Comparison of ENCODE assay signal across 8 cellular contexts in the genomic region with DNA sequence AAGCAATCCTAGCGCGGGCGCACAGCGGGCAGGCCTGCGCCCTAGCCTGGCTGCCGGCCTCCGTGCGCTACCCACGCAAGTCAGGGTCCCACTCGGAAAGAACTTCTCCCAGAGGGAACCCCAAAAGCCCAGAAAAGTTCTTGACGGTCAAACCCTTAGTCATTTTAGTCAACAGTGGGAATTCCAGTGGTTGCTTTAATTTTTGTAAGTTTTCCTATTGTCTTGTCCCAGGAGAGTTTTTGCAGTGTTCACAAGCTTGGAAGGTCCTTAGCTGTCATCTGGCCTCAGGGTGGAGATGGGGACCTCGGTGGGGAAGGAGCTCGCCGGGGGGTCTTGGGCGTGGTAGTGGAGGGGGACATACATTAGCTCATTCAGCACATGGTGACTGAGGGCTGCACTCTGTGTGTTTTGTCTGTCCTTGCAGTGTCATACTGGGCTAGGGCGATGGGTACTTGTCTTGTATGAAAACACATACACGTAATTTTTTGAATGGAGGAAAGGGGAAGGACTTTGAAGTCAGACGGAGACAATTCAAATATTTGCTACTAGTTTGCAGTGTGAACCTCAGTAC. TPM values are rescaled to one million over a fixed set of nuclear protein-coding genes. Genes with fewer than 3 reads are reported as not detected.
A peak's percentile ranks its signal among the peaks of the same experiment; 100 is the strongest.
DNase-seq lines count a peak whose midpoint lies in the region; ATAC-seq, FAIRE-seq and TF ChIP-seq lines count a peak whose summit lies in the region.

No MANE protein-coding gene starts in this region.

- in situ Hi-C loops in HepG2 (cut with HindIII; ENCODE audit: extremely low pct_ligation_motif_present, low pct_unique_long_range_greater_than_20kb), result no loop called here
- in situ Hi-C loops in transverse colon (cut with MboI; ENCODE audit: low pct_ligation_motif_present in 1 of 4, low pct_unique_long_range_greater_than_20kb in 1 of 4, low sequenced_read_pairs in 3 of 4), result no loop called here

- BruUV-seq in HepG2 (replicated peaks; lab: Mats Ljungman, UMichigan), result no TSS peak

- DNase-seq in AML-193 (lab: John Stamatoyannopoulos, UW) (peak; percentile 4 to 38), LHCN-M2 (ENCODE audit: low read depth) (peak; percentile 11), HepG2 (ENCODE audit: low spot score) (no peak), transverse colon (no peak), epidermal melanocyte (ENCODE audit: insufficient read length, low spot score) (no peak)

- H3K27me3 ChIP-seq in HepG2 (ENCODE audit: control insufficient read depth in 1 of 2, insufficient read depth in 2 of 2, low read length in 2 of 2), result peaks cover 0 to 7% of the 10 kb centered on the region in 2 experiments; a peak in 1 of 5 replicates
- H3K27me3 ChIP-seq in transverse colon, result no peaks in the 10 kb centered on the region

- no peak overlapping the region for H3K27ac ChIP-seq in HepG2 (ENCODE audit: extremely low read length, insufficient read depth, low read length)
- H3K27ac ChIP-seq in transverse colon, result peak overlapping the region; percentile 79 to 93 (median 86)

- no peaks in the 10 kb centered on the region for H3K27me3 Mint-ChIP-seq in brain

- no peaks in the 10 kb centered on the region for H3K36me3 Mint-ChIP-seq in brain

- intact Hi-C loops in HepG2 (cut with micrococcal nuclease; ENCODE audit: unreplicated experiment), result no loop called here
- intact Hi-C loops in transverse colon (cut with DNase I; ENCODE audit: low total_unique reads), result no loop called here

- CTCF ChIA-PET in HepG2 (lab: Yijun Ruan, JAX; ENCODE audit: low intra/inter-chr PET ratio, low total read pairs), result no interaction called here

- H3K4me1 ChIP-seq in HepG2 (ENCODE audit: insufficient read depth, low read length) (peaks cover 19% of the 10 kb centered on the region), transverse colon (peaks cover 5 to 19% (median 7%) of the 10 kb centered on the region in 4 donors)

- H3K4me3 ChIP-seq in HepG2 (replicated peaks in 1 of 3; ENCODE audit: insufficient read depth in 1 of 3, low read depth in 2 of 3, low read length in 3 of 3) (peak overlapping the region; percentile 50 to 59 (median 55); a peak in 5 of 6 replicates), transverse colon (peak overlapping the region; percentile 82 to 93 (median 89))

- ATAC-seq in GM18498 (IDR thresholded peaks at IDR 0.05; ENCODE audit: unreplicated experiment) (peak; percentile 22), HepG2 (peak; percentile 57), GM18870 (IDR thresholded peaks at IDR 0.05; ENCODE audit: unreplicated experiment) (no peak)

- peak overlapping the region; percentile 33; the same call in 1 of the 2 replicates for H3K9ac ChIP-seq in HepG2 (ENCODE audit: insufficient read depth, low read depth, low read length)

- FAIRE-seq in HepG2 (lab: Jason Lieb, UNC), result no peak

- no peak for TF ChIP-seq CTCF in brain (conservative IDR thresholded peaks at IDR 0.05)
- TF ChIP-seq CTCF in HepG2 (CRISPR knock-in tag; IDR thresholded peaks at IDR 0.05), result no peak
- no peak for TF ChIP-seq CTCF in transverse colon (IDR thresholded peaks at IDR 0.05)

- H3K79me2 ChIP-seq in HepG2 (ENCODE audit: insufficient read depth, low read length), result no peaks in the 10 kb centered on the region

- no peak overlapping the region for H2AFZ ChIP-seq in HepG2 (ENCODE audit: low read length)

- no peaks in the 10 kb centered on the region for H3K36me3 ChIP-seq in HepG2 (replicated peaks in 1 of 2; ENCODE audit: control insufficient read depth in 1 of 2, insufficient read depth in 2 of 2, low read length in 2 of 2)
- H3K36me3 ChIP-seq in transverse colon, result no peaks in the 10 kb centered on the region

- TF ChIP-seq POLR2A in HepG2 (IDR thresholded peaks at IDR 0.05; ENCODE audit: insufficient read depth in 1 of 2, low read depth in 2 of 2, low read length in 2 of 2) (no peak), transverse colon (IDR thresholded peaks at IDR 0.05) (no peak)

- TF ChIP-seq RAD21 in HepG2 (CRISPR knock-in tag; IDR thresholded peaks at IDR 0.05), result no peak

- peak overlapping the region; percentile 26 to 81 (median 66) for H3K27ac Mint-ChIP-seq in brain

- peak overlapping the region; percentile 63 for H3K4me2 ChIP-seq in HepG2 (ENCODE audit: low read depth, low read length)

- TF ChIP-seq EP300 in HepG2 (IDR thresholded peaks at IDR 0.05; ENCODE audit: low read depth in 2 of 2, low read length in 2 of 2) (no peak), HepG2 (CRISPR knock-in tag; IDR thresholded peaks at IDR 0.05; ENCODE audit: borderline replicate concordance) (no peak), transverse colon (IDR thresholded peaks at IDR 0.05; ENCODE audit: low read depth) (no peak)

- H4K20me1 ChIP-seq in HepG2 (ENCODE audit: insufficient read depth, low read length), result no peaks in the 10 kb centered on the region

- POLR2A ChIA-PET in HepG2 (lab: Yijun Ruan, JAX), result no interaction called here

- peak overlapping the region in 3 of 5 experiments; percentile 87 to 90 (median 88) for H3K4me3 Mint-ChIP-seq in brain

- 8% methylated on average over 7 of the region's 18 CpGs for WGBS in HepG2 (ENCODE audit: low lambda C conversion rate)
- WGBS in transverse colon (ENCODE audit: low coverage in 1 of 2), 2 donors, result 3 to 4% methylated on average over 3 to 17 of the region's 18 CpGs

- peaks cover 12% of the 10 kb centered on the region for H3K4me1 Mint-ChIP-seq in brain

- H3K9me3 ChIP-seq in HepG2 (ENCODE audit: low read length) (no peaks in the 10 kb centered on the region), transverse colon (no peaks in the 10 kb centered on the region)

- H3K9me3 Mint-ChIP-seq in brain, result no peaks in the 10 kb centered on the region

RNA-seq across cellular contexts. Expression of gene MINDY4, which starts 0.7 kb away (rescaled TPM):
- total RNA-seq in LHCN-M2 (2014; rRNA removed) (3.7 and 5.1 TPM in 2 replicates), HepG2 (2016; rRNA removed; fragmentation: Illumina TruSeq; extraction: Trizol) (not detected in 2 replicates), transverse colon (10 to 100 TPM in 1 of 4 donors, 1 to 10 TPM in 3; 4.6 to 14.1 (median 6.8) TPM)
- 1.4 TPM for polyA plus RNA-seq in LHCN-M2 (2012)
- polyA plus RNA-seq in brain (ENCODE audit: insufficient read depth, low read depth, low replicate concordance) (5.1 TPM), HepG2 (2011; rRNA removed) (not detected in 2 replicates)
- not detected in 2 replicates for total RNA-seq in HepG2 (2016; cell fraction: cytosol; rRNA removed; fragmentation: Illumina TruSeq; extraction: Trizol; ENCODE audit: low read depth)
- total RNA-seq in HepG2 (2016; cell fraction: insoluble cytoplasmic fraction; rRNA removed; fragmentation: Illumina TruSeq; extraction: Trizol), result not detected in 2 replicates
- not detected in 2 replicates for total RNA-seq in HepG2 (2016; cell fraction: membrane; rRNA removed; fragmentation: Illumina TruSeq; extraction: Trizol)
- not detected in 2 replicates for total RNA-seq in HepG2 (2016; cell fraction: nucleus; rRNA removed; fragmentation: Illumina TruSeq; extraction: Trizol)
- polyA plus RNA-seq in HepG2 (2011; cell fraction: cytosol; rRNA removed), result not detected in 2 replicates
- polyA plus RNA-seq in HepG2 (2011; cell fraction: nucleus; rRNA removed), result not detected in 2 replicates
- polyA plus RNA-seq in HepG2 (2012), result not detected in 2 replicates
- not detected in 2 replicates for polyA plus RNA-seq in HepG2 (2016; cell fraction: cytosol; fragmentation: Illumina TruSeq; extraction: Trizol; ENCODE audit: low read depth)
- not detected in 2 replicates for polyA plus RNA-seq in HepG2 (2016; cell fraction: insoluble cytoplasmic fraction; fragmentation: Illumina TruSeq; extraction: Trizol; ENCODE audit: low read depth)
- polyA plus RNA-seq in HepG2 (2016; cell fraction: membrane; fragmentation: Illumina TruSeq; extraction: Trizol; ENCODE audit: low read depth), result not detected in 2 replicates
- not detected in 2 replicates for polyA plus RNA-seq in HepG2 (2016; cell fraction: nucleus; fragmentation: Illumina TruSeq; extraction: Trizol; ENCODE audit: insufficient read depth, low read depth)
- polyA minus RNA-seq in HepG2 (2011; rRNA and poly(A)+ RNA removed; ENCODE audit: low replicate concordance), result not detected in 2 replicates
- not detected in 2 replicates for polyA minus RNA-seq in HepG2 (2011; cell fraction: cytosol; rRNA and poly(A)+ RNA removed)
- polyA minus RNA-seq in HepG2 (2011; cell fraction: nucleus; rRNA and poly(A)+ RNA removed), result not detected in 2 replicates

RNA-seq across cellular contexts. Expression of gene INMT, which starts 20.0 kb away (rescaled TPM):
- total RNA-seq in LHCN-M2 (2014; rRNA removed) (1.4 and 1.7 TPM in 2 replicates), HepG2 (2016; rRNA removed; fragmentation: Illumina TruSeq; extraction: Trizol) (not detected in 2 replicates), transverse colon (10 to 100 TPM in 1 of 4 donors, 1 to 10 TPM in 3; 3.8 to 15.5 (median 8.7) TPM)
- polyA plus RNA-seq in LHCN-M2 (2012), result 1.1 TPM
- polyA plus RNA-seq in brain (ENCODE audit: insufficient read depth, low read depth, low replicate concordance) (1.2 TPM), HepG2 (2011; rRNA removed) (not detected in 2 replicates)
- total RNA-seq in HepG2 (2016; cell fraction: cytosol; rRNA removed; fragmentation: Illumina TruSeq; extraction: Trizol; ENCODE audit: low read depth), result not detected in 2 replicates
- not detected in 2 replicates for total RNA-seq in HepG2 (2016; cell fraction: insoluble cytoplasmic fraction; rRNA removed; fragmentation: Illumina TruSeq; extraction: Trizol)
- total RNA-seq in HepG2 (2016; cell fraction: membrane; rRNA removed; fragmentation: Illumina TruSeq; extraction: Trizol), result not detected in 2 replicates
- total RNA-seq in HepG2 (2016; cell fraction: nucleus; rRNA removed; fragmentation: Illumina TruSeq; extraction: Trizol), result not detected in 2 replicates
- not detected in 2 replicates for polyA plus RNA-seq in HepG2 (2011; cell fraction: cytosol; rRNA removed)
- not detected in 2 replicates for polyA plus RNA-seq in HepG2 (2011; cell fraction: nucleus; rRNA removed)
- polyA plus RNA-seq in HepG2 (2012), result not detected in 2 replicates
- not detected in 2 replicates for polyA plus RNA-seq in HepG2 (2016; cell fraction: cytosol; fragmentation: Illumina TruSeq; extraction: Trizol; ENCODE audit: low read depth)
- polyA plus RNA-seq in HepG2 (2016; cell fraction: insoluble cytoplasmic fraction; fragmentation: Illumina TruSeq; extraction: Trizol; ENCODE audit: low read depth), result not detected in 2 replicates
- not detected in 2 replicates for polyA plus RNA-seq in HepG2 (2016; cell fraction: membrane; fragmentation: Illumina TruSeq; extraction: Trizol; ENCODE audit: low read depth)
- polyA plus RNA-seq in HepG2 (2016; cell fraction: nucleus; fragmentation: Illumina TruSeq; extraction: Trizol; ENCODE audit: insufficient read depth, low read depth), result not detected in 2 replicates
- not detected in 2 replicates for polyA minus RNA-seq in HepG2 (2011; rRNA and poly(A)+ RNA removed; ENCODE audit: low replicate concordance)
- not detected in 2 replicates for polyA minus RNA-seq in HepG2 (2011; cell fraction: cytosol; rRNA and poly(A)+ RNA removed)
- polyA minus RNA-seq in HepG2 (2011; cell fraction: nucleus; rRNA and poly(A)+ RNA removed), result not detected in 2 replicates

Comparison
In these comparisons a context has a peak if more than half of its experiments do, and no peak if none do; other contexts are left out.
1. DNase-seq: peak in AML-193 (2 of 2) and LHCN-M2 (single experiment); none in HepG2 (single experiment), transverse colon (single experiment) and epidermal melanocyte (single experiment).